ENCODE assay signal across 8 cellular contexts in the genomic region with DNA sequence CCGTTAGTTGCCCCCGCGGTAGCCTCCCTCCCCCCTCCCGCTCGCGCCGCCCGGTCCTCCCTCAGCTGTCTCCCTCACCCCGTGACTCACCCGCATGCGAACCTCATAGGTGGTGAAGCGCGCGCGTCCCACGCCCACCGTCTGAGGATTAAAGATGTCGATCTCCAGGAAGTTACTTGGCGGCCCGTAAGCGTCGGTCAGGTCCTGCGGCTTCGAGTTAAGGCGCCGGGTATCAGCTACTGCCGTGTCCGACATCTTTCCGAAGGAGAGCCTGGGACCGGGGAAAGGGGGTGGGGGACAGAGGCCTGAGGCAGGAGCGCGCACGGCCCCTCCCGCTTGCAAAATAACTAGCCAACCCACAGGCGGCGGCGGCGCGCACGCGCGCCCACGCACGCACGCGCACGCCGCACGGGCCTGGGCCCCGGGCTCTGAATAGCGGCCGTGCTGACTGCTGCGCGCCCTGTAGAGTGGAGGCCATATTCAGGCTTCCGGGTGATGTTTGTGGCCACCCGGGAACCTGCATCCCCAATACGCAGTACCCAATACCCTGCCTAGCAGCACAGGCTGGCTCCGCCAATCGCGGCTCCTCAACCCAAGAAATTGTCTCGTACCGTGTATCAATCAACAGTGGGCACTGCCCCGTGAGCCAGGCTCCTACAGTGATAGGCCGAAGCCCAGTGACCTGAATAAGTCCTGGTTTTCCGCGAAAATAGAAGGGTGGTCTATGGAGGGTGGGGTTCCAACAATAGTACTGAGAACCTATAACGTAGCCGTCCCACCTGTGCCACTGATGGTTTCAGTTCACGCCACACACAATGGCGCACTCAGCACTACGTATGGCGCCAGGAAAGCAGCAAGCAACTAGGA. TPM values are rescaled to one million over a fixed set of nuclear protein-coding genes. Genes with fewer than 3 reads are reported as not detected.
A peak's percentile ranks its signal among the peaks of the same experiment; 100 is the strongest.
DNase-seq lines count a peak whose midpoint lies in the region; ATAC-seq and TF ChIP-seq lines count a peak whose summit lies in the region.

A gene (minus strand): TSS at position 283 of the 867 bp plus-strand sequence. CDS start 28 bp downstream, at position 255.

- no peaks in the 10 kb centered on the region for H3K9me3 ChIP-seq in psoas muscle

- intact Hi-C loops in left ventricle myocardium superior (cut with micrococcal nuclease): no loop called here
- intact Hi-C loops in psoas muscle (cut with DNase I): no loop called here

- WGBS in psoas muscle, 3 donors: 0 to 34% (median 1%) methylated on average over 33 to 72 of the region's 72 CpGs
- under 1% methylated on average over 72 of the region's 72 CpGs for WGBS in urinary bladder

- no peak for TF ChIP-seq CTCF in psoas muscle (IDR thresholded peaks at IDR 0.05)

- DNase-seq in NCI-H187 treated with DMSO at 0.1 percent for 48 hours (lab: John Stamatoyannopoulos, UW) (peak; percentile 62), T-helper 2 cell (peak; percentile 56 to 97 (median 82)), left ventricle myocardium superior (peak; percentile 93), psoas muscle (peak; percentile 90 to 94)

- H3K4me3 ChIP-seq in psoas muscle: peak within 1 kb of the TSS; percentile 73
- peak within 1 kb of the TSS; percentile 56 for H3K4me3 ChIP-seq in urinary bladder (ENCODE audit: low read depth, low read length)

- peak; percentile 91 for ATAC-seq in GM18505 (IDR thresholded peaks at IDR 0.05; ENCODE audit: unreplicated experiment)
- peak; percentile 93 for ATAC-seq in HG02970 (IDR thresholded peaks at IDR 0.05; ENCODE audit: low FRiP score, unreplicated experiment)
- peak; percentile 99 for ATAC-seq in left ventricle myocardium superior
- ATAC-seq in psoas muscle: peak; percentile 95 to 99 (median 99)

- TF ChIP-seq POLR2A in GM18505 (IDR thresholded peaks at IDR 0.05; ENCODE audit: borderline replicate concordance, extremely low read depth, insufficient read depth, insufficient read length): peak; percentile 81

- H3K27me3 ChIP-seq in psoas muscle (ENCODE audit: insufficient read depth in 3 of 3, low read length in 2 of 3): peaks cover 0 to 19% (median 0%) of the 10 kb centered on the region in 3 donors

- H3K27ac ChIP-seq in angular gyrus (ENCODE audit: low read depth, low read length): peak within 1 kb of the TSS; percentile 91
- peak within 1 kb of the TSS; percentile 85 for H3K27ac ChIP-seq in psoas muscle
- peak within 1 kb of the TSS; percentile 56 for H3K27ac ChIP-seq in urinary bladder (ENCODE audit: low read depth)

- no peaks in the 10 kb centered on the region for H3K36me3 ChIP-seq in psoas muscle (ENCODE audit: insufficient read depth in 1 of 2, low read depth in 1 of 2)
- no peaks in the 10 kb centered on the region for H3K36me3 ChIP-seq in urinary bladder (ENCODE audit: insufficient read depth)

- H3K4me1 ChIP-seq in psoas muscle: no peaks in the 10 kb centered on the region
- no peaks in the 10 kb centered on the region for H3K4me1 ChIP-seq in urinary bladder (ENCODE audit: insufficient read depth)

RNA-seq across cellular contexts. Expression of the gene that starts here (rescaled TPM):
- 45.4 TPM for total RNA-seq in left ventricle myocardium superior
- total RNA-seq in psoas muscle: 10 to 100 TPM; 28.0 to 55.6 (median 39.1) TPM
- 10 to 100 TPM; 28.0 to 46.9 (median 28.3) TPM for polyA plus RNA-seq in psoas muscle
- 45.8 TPM for total RNA-seq in urinary bladder
- 54.8 TPM for polyA plus RNA-seq in urinary bladder

Comparison
In these comparisons a context has a peak if more than half of its experiments do, and no peak if none do; other contexts are left out.
1. Peak in every context shown above with its lines: DNase-seq, ATAC-seq, H3K4me3 ChIP-seq and H3K27ac ChIP-seq.